In genomic region chr3:116386168-116386567, GRCh38 we compare ENCODE assay signal across 15 cellular contexts. TPM values are rescaled to one million over a fixed set of nuclear protein-coding genes. Genes with fewer than 3 reads are reported as not detected.
DNase-seq lines count a peak whose midpoint lies in the region; ATAC-seq and TF ChIP-seq lines count a peak whose summit lies in the region.
"Had no signal": no experiment of that assay in that cellular context is flagged by ENCODE, and none has a peak within 500 bp of the region (broad histone marks: within the 10 kb centered on the region; RNA-seq: fewer than 3 reads in every experiment).

No MANE protein-coding gene starts in this region.

- BruUV-seq in A673 (replicated peaks; lab: Mats Ljungman, UMichigan): no TSS peak

- H3K27ac ChIP-seq in A673 (ENCODE audit: low read depth, low read length, poor library complexity, severe bottlenecking): no peak overlapping the region
- H3K27ac ChIP-seq in foreskin keratinocyte: no peak overlapping the region
- H3K27ac ChIP-seq: C4-2B, HL-60, KMS-11 had no signal

- ATAC-seq in foreskin keratinocyte: no peak
- no peak for ATAC-seq in HG02759 (IDR thresholded peaks at IDR 0.05; ENCODE audit: unreplicated experiment)

- no peak for DNase-seq in A673 (ENCODE audit: low spot score)
- DNase-seq in NCI-H524 treated with DMSO at 0.1 percent for 48 hours (lab: John Stamatoyannopoulos, UW): peak; percentile 16
- peak; percentile 62 for DNase-seq in cerebellar cortex (ENCODE audit: low spot score)
- no peak for DNase-seq in foreskin keratinocyte
- no peak for DNase-seq in activated CD4-positive, alpha-beta T cell treated with anti-CD3 and anti-CD28 coated beads, Interleukin-2, amount 50 U/mL, for 1 hour
- DNase-seq in stimulated activated CD4-positive, alpha-beta T cell treated with anti-CD3 and anti-CD28 coated beads, Interleukin-4, amount 100 ng/mL, for 24 hours: no peak
- DNase-seq: AML-193; CD4-positive, alpha-beta memory T cell; DMS79; GF-D8 had no signal

- no peak overlapping the region for H3K4me3 ChIP-seq in A673 (ENCODE audit: low read depth, low read length, poor library complexity, severe bottlenecking)
- H3K4me3 ChIP-seq: HAP-1 had no signal

- TF ChIP-seq CTCF in A673 (conservative IDR thresholded peaks at IDR 0.05; ENCODE audit: low read depth, low read length) (peak; percentile 20; the same call in 1 of the 2 replicates), foreskin keratinocyte (conservative IDR thresholded peaks at IDR 0.05) (peak; percentile 8)

- no peaks in the 10 kb centered on the region for H3K4me1 ChIP-seq in A673 (ENCODE audit: insufficient read depth, low read length, poor library complexity, severe bottlenecking)
- no peaks in the 10 kb centered on the region for H3K4me1 ChIP-seq in foreskin keratinocyte
- H3K4me1 ChIP-seq: HAP-1 had no signal

- H3K36me3 ChIP-seq in A673 (ENCODE audit: insufficient read depth, low read length, poor library complexity, severe bottlenecking): no peaks in the 10 kb centered on the region
- H3K36me3 ChIP-seq: HAP-1 had no signal

- POLR2A ChIA-PET in A673 (lab: Charles Lee; ENCODE audit: low non-redundant PET): no interaction called here

- H3K27me3 ChIP-seq in A673 (replicated peaks; ENCODE audit: insufficient read depth, low read depth, low read length, poor library complexity): no peaks in the 10 kb centered on the region
- peaks cover 2% of the 10 kb centered on the region for H3K27me3 ChIP-seq in foreskin keratinocyte

- CTCF ChIA-PET in A673 (lab: Charles Lee): no interaction called here

- no peaks in the 10 kb centered on the region for H3K9me3 ChIP-seq in A673 (ENCODE audit: low read depth, low read length, poor library complexity, severe bottlenecking)
- H3K9me3 ChIP-seq: HAP-1 had no signal

- intact Hi-C loops in A673 (cut with micrococcal nuclease; ENCODE audit: unreplicated experiment): no loop called here

RNA-seq across cellular contexts. Expression of gene LSAMP, which starts 59.1 kb away (rescaled TPM):
- total RNA-seq in A673 (2021) (10.1 and 12.5 TPM in 2 replicates), foreskin keratinocyte (0.04 TPM in 1 of 2 replicates, not detected in the other)
- polyA plus RNA-seq in foreskin keratinocyte: not detected in 2 replicates
- total RNA-seq: CD4-positive, alpha-beta memory T cell had no signal
- polyA plus RNA-seq: CD4-positive, alpha-beta memory T cell had no signal

Comparison
In these comparisons a context has a peak if more than half of its experiments do, and no peak if none do; other contexts are left out.
1. DNase-seq: peak in NCI-H524 treated with DMSO at 0.1 percent for 48 hours (single experiment) and cerebellar cortex (single experiment); none in A673 (single experiment), foreskin keratinocyte (0 of 2), activated CD4-positive, alpha-beta T cell treated with anti-CD3 and anti-CD28 coated beads, Interleukin-2, amount 50 U/mL, for 1 hour (single experiment) and stimulated activated CD4-positive, alpha-beta T cell treated with anti-CD3 and anti-CD28 coated beads, Interleukin-4, amount 100 ng/mL, for 24 hours (single experiment).
2. RNA of gene LSAMP, which starts 59.1 kb away (total RNA-seq): 10.1 to 12.5 TPM in A673; 0.04 TPM in foreskin keratinocyte; every median in the first group is over 10 times any median in the second.